Comparison of ENCODE assay signal across 24 cellular contexts in the genomic region with DNA sequence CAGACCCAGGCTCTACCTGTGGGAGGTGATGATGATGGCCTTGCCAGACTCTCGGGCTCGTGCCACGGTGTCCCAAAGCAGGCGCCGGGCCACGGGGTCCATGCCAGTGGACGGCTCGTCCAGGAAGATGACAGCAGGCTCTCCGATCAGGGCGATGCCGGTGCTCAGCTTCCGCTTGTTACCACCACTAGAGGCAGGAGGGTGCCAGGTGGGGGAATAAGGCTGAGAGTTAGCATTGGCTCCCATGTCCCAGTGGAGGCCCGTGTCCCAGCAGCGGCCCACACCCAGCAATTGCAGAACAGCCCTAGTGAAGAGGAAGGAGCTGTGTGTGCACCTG. TPM values are rescaled to one million over a fixed set of nuclear protein-coding genes. Genes with fewer than 3 reads are reported as not detected.
DNase-seq lines count a peak whose midpoint lies in the region; ATAC-seq and TF ChIP-seq lines count a peak whose summit lies in the region.
"Had no signal": no experiment of that assay in that cellular context is flagged by ENCODE, and none has a peak within 500 bp of the region (broad histone marks: within the 10 kb centered on the region; RNA-seq: fewer than 3 reads in every experiment).

No MANE protein-coding gene starts in this region.

- no peak overlapping the region for H3K4me3 ChIP-seq in cardiac muscle cell
- H3K4me3 ChIP-seq in Panc1 (ENCODE audit: low read depth in 2 of 2, low read length in 2 of 2): no peak overlapping the region
- H3K4me3 ChIP-seq: colonic mucosa, PC-9, prostate gland, upper lobe of left lung had no signal

- H3K9me3 ChIP-seq in cardiac muscle cell (ENCODE audit: low read depth) (no peaks in the 10 kb centered on the region), Panc1 (ENCODE audit: control insufficient read depth, insufficient read depth, low read depth, low read length) (no peaks in the 10 kb centered on the region)
- H3K9me3 ChIP-seq: colonic mucosa, prostate gland, upper lobe of left lung had no signal

- DNase-seq in cardiac muscle cell (ENCODE audit: low read depth in 1 of 2, low spot score in 1 of 2) (no peak), left cardiac atrium (no peak), Panc1 (ENCODE audit: low read depth, low spot score) (no peak), iPS-NIHi11 (ENCODE audit: low spot score) (peak; percentile 77), COR-L47 (lab: John Stamatoyannopoulos, UW) (no peak)
- no peak for DNase-seq in stimulated activated CD4-positive, alpha-beta T cell treated with anti-CD3 and anti-CD28 coated beads, Interleukin-2, amount 100 ng/mL, for 24 hours
- DNase-seq: activated B cell treated with CpG ODN at 0.5 μM for 24 hours; activated CD4-positive, alpha-beta memory T cell treated with anti-CD3 and anti-CD28 coated beads for 36 hours; activated naive CD4-positive, alpha-beta T cell treated with anti-CD3 and anti-CD28 coated beads, Interleukin-2, amount 10 ng/mL, durations not matched to agents 7 days and 5 days; activated T-cell treated with anti-CD3 and anti-CD28 coated beads for 4 hours; colonic mucosa; DMS53; Kasumi-1; kidney; NCI-H1092 treated with DMSO at 0.1 percent for 48 hours; NCI-H2107; NCI-H69; PC-9; small intestine; stimulated activated CD4-positive, alpha-beta T cell treated with anti-CD3 and anti-CD28 coated beads, Interleukin-4, amount 100 ng/mL, for 1 hour; upper lobe of left lung had no signal

- H3K36me3 ChIP-seq in cardiac muscle cell (no peaks in the 10 kb centered on the region), Panc1 (ENCODE audit: control insufficient read depth, insufficient read depth, low read length) (no peaks in the 10 kb centered on the region)
- H3K36me3 ChIP-seq: colonic mucosa, prostate gland had no signal

- no TSS peak for BruUV-seq in Panc1 (replicated peaks; lab: Mats Ljungman, UMichigan)

- peak; percentile 9 for TF ChIP-seq CTCF in cardiac muscle cell (IDR thresholded peaks at IDR 0.05; ENCODE audit: low read depth, low read length)
- TF ChIP-seq CTCF in Panc1 (IDR thresholded peaks at IDR 0.05): no peak; the same call in 1 of the 2 replicates

- H3K4me1 ChIP-seq in cardiac muscle cell (ENCODE audit: low read depth) (no peaks in the 10 kb centered on the region), Panc1 (ENCODE audit: control insufficient read depth, insufficient read depth, low read length) (no peaks in the 10 kb centered on the region)
- H3K4me1 ChIP-seq: colonic mucosa, prostate gland, upper lobe of left lung had no signal

- H3K27ac ChIP-seq in cardiac muscle cell (no peak overlapping the region), Panc1 (ENCODE audit: low read length) (no peak overlapping the region)
- H3K27ac ChIP-seq: colonic mucosa, PC-9, prostate gland, upper lobe of left lung had no signal

- CTCF ChIA-PET in Panc1 (lab: Charles Lee): interaction anchor here (0.5 to 0.7 kb wide), 2 partner anchors 69 to 312 kb away, joined by 4 read pairs; no protein-coding TSS in a partner anchor

- in situ Hi-C loops in Panc1 (cut with HindIII; ENCODE audit: low pct_unique_long_range_greater_than_20kb, low sequenced_read_pairs): no loop called here

- H3K27me3 ChIP-seq in cardiac muscle cell: no peaks in the 10 kb centered on the region
- no peaks in the 10 kb centered on the region for H3K27me3 ChIP-seq in Panc1 (ENCODE audit: control insufficient read depth, insufficient read depth, low read length)
- H3K27me3 ChIP-seq: colonic mucosa, upper lobe of left lung had no signal

- POLR2A ChIA-PET in Panc1 (lab: Charles Lee): no interaction called here

- no peak for ATAC-seq in left cardiac atrium
- ATAC-seq in Panc1: peak; percentile 57; the same call in 1 of the 2 replicates
- ATAC-seq in HG02678 (IDR thresholded peaks at IDR 0.05; ENCODE audit: unreplicated experiment): no peak
- ATAC-seq in GM18907 (IDR thresholded peaks at IDR 0.05; ENCODE audit: unreplicated experiment): no peak

- intact Hi-C loops in left cardiac atrium (cut with DNase I) (no loop called here), Panc1 (cut with micrococcal nuclease; ENCODE audit: unreplicated experiment) (no loop called here)

RNA-seq across cellular contexts. Expression of a gene that starts 10.3 kb away (rescaled TPM):
- total RNA-seq in cardiac muscle cell: 182 and 220 TPM in 2 replicates
- polyA plus RNA-seq in cardiac muscle cell: 319 and 398 TPM in 2 replicates
- 100 to 1,000 TPM in 1 of 2 donors, 10 to 100 TPM in 1; 98.8 to 120 TPM for total RNA-seq in left cardiac atrium
- 249 TPM for total RNA-seq in Panc1 (2021; ENCODE audit: unreplicated experiment)
- polyA plus RNA-seq in Panc1 (2012; ENCODE audit: insufficient read length): 210 TPM

RNA-seq across cellular contexts. Expression of a gene that starts 26.9 kb away (rescaled TPM):
- 137 and 197 TPM in 2 replicates for total RNA-seq in cardiac muscle cell
- polyA plus RNA-seq in cardiac muscle cell: 343 and 407 TPM in 2 replicates
- total RNA-seq in left cardiac atrium: 100 to 1,000 TPM; 124 to 128 TPM
- total RNA-seq in Panc1 (2021; ENCODE audit: unreplicated experiment): 117 TPM
- 178 TPM for polyA plus RNA-seq in Panc1 (2012; ENCODE audit: insufficient read length)

RNA-seq across cellular contexts. Expression of a gene that starts 42.0 kb away (rescaled TPM):
- total RNA-seq in cardiac muscle cell: 1.1 and 1.5 TPM in 2 replicates
- 0.68 and 1.3 TPM in 2 replicates for polyA plus RNA-seq in cardiac muscle cell
- under 1 TPM; 0.29 to 0.65 TPM for total RNA-seq in left cardiac atrium
- total RNA-seq in Panc1 (2021; ENCODE audit: unreplicated experiment): 4.4 TPM
- 4.3 TPM for polyA plus RNA-seq in Panc1 (2012; ENCODE audit: insufficient read length)

RNA-seq across cellular contexts. Expression of a gene that starts 54.8 kb away (rescaled TPM):
- 48.1 and 55.4 TPM in 2 replicates for total RNA-seq in cardiac muscle cell
- 27.7 and 28.3 TPM in 2 replicates for polyA plus RNA-seq in cardiac muscle cell
- 10 to 100 TPM; 11.9 to 15.0 TPM for total RNA-seq in left cardiac atrium
- total RNA-seq in Panc1 (2021; ENCODE audit: unreplicated experiment): 50.8 TPM
- 71.0 TPM for polyA plus RNA-seq in Panc1 (2012; ENCODE audit: insufficient read length)
